7 cellular contexts compared by ENCODE assay signal in the genomic region with DNA sequence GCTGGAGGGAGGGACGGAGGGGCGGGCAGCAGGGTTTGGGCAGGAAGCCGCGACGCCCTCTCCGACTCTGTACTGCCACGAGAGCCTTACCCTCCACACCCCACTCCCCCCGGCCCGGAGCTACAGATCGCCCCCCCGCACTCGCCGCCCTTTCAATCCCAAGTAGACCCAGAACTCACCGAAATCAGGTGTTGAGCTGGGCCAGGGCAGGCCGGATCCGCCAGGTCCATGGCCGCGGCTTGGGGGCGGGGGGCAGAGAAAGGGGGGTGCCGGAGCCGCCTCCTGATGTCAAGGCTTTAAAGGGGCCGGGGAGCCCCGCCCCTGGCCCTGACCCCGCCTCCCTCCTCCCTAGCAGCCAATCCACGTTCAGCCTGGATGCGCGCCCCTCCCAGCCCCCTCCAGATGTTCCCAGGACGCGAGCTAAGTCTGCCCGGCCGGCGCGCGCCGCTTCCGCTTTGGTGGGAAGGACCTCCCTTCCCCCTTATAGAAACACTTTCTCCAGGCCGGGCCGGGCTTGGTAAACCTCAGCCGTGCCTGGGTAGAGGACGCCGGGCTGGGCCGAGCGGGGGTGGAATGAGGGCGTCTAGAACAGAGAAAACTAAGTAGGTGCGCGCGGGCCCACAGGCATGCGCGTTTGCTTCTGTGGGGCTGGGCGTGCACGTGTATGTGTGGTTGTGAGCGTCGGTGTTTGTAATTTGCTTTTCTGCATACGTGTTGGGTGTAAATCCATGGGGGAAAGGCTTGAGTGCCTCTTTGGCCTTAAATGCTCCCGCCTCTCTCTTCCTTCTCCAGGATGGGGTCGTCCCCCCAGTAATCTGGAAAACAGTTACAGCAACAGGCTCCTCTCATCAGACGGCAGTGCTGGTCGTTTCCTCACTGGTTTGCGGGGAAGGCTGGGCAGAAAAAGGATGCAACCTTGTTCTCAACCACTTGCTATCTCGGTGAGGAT.
DNase-seq lines count a peak whose midpoint lies in the region; ATAC-seq and TF ChIP-seq lines count a peak whose summit lies in the region.

A gene with protein sequence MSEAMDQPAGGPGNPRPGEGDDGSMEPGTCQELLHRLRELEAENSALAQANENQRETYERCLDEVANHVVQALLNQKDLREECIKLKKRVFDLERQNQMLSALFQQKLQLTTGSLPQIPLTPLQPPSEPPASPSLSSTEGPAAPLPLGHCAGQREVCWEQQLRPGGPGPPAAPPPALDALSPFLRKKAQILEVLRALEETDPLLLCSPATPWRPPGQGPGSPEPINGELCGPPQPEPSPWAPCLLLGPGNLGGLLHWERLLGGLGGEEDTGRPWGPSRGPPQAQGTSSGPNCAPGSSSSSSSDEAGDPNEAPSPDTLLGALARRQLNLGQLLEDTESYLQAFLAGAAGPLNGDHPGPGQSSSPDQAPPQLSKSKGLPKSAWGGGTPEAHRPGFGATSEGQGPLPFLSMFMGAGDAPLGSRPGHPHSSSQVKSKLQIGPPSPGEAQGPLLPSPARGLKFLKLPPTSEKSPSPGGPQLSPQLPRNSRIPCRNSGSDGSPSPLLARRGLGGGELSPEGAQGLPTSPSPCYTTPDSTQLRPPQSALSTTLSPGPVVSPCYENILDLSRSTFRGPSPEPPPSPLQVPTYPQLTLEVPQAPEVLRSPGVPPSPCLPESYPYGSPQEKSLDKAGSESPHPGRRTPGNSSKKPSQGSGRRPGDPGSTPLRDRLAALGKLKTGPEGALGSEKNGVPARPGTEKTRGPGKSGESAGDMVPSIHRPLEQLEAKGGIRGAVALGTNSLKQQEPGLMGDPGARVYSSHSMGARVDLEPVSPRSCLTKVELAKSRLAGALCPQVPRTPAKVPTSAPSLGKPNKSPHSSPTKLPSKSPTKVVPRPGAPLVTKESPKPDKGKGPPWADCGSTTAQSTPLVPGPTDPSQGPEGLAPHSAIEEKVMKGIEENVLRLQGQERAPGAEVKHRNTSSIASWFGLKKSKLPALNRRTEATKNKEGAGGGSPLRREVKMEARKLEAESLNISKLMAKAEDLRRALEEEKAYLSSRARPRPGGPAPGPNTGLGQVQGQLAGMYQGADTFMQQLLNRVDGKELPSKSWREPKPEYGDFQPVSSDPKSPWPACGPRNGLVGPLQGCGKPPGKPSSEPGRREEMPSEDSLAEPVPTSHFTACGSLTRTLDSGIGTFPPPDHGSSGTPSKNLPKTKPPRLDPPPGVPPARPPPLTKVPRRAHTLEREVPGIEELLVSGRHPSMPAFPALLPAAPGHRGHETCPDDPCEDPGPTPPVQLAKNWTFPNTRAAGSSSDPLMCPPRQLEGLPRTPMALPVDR (N-terminal part only) (minus strand): TSS at position 271 of the 949 bp plus-strand sequence. CDS start 24,369 bp downstream, outside the sequence.

- H3K4me3 ChIP-seq in brain microvascular endothelial cell (ENCODE audit: low read depth, low read length), result peak within 1 kb of the TSS; percentile 80
- H3K4me3 ChIP-seq in iPS-11a (ENCODE audit: low read depth, low read length), result peak within 1 kb of the TSS; percentile 84
- H3K4me3 ChIP-seq in skeletal muscle cell (ENCODE audit: low read depth, low read length), result peak within 1 kb of the TSS; percentile 86

- no peaks in the 10 kb centered on the region for H3K27me3 ChIP-seq in brain microvascular endothelial cell (replicated peaks)

- in situ Hi-C loops in brain microvascular endothelial cell (cut with HindIII; ENCODE audit: low pct_ligation_motif_present, low sequenced_read_pairs), result no loop called here

- peak within 1 kb of the TSS; percentile 69 for H3K27ac ChIP-seq in brain microvascular endothelial cell

- DNase-seq in NCI-H2107 treated with DMSO at 0.1 percent for 48 hours (lab: John Stamatoyannopoulos, UW; ENCODE audit: unreplicated experiment) (peak; percentile 87), UCSD-AML1 (lab: John Stamatoyannopoulos, UW; ENCODE audit: unreplicated experiment) (peak; percentile 97), brain microvascular endothelial cell (peak; percentile 96), skeletal muscle cell (ENCODE audit: low read depth) (peak; percentile 91)

- ATAC-seq in GM18520 (IDR thresholded peaks at IDR 0.05; ENCODE audit: unreplicated experiment), result peak; percentile 70
- ATAC-seq in HG03064 (IDR thresholded peaks at IDR 0.05; ENCODE audit: low read depth, unreplicated experiment), result peak; percentile 83

- no peaks in the 10 kb centered on the region for H3K36me3 ChIP-seq in brain microvascular endothelial cell (replicated peaks)

- TF ChIP-seq CTCF in brain microvascular endothelial cell (IDR thresholded peaks at IDR 0.05; ENCODE audit: low read depth, low read length, missing control alignments), result no peak

Comparison
In these comparisons a context has a peak if more than half of its experiments do, and no peak if none do; other contexts are left out.
1. Peak in every context shown above with its lines: DNase-seq, ATAC-seq, H3K4me3 ChIP-seq and H3K27ac ChIP-seq.